1 cellular context compared by ENCODE assay signal in genomic region chr3:65548848-65549625, GRCh38.
TF ChIP-seq lines count a peak whose summit lies in the region.

No MANE protein-coding gene starts in this region.

TF ChIP-seq in K562, 482 proteins besides CTCF, POLR2A, EP300 and RAD21 (continued from another document):
- no peak for TF ChIP-seq ZBTB40 (IDR thresholded peaks at IDR 0.05)
- TF ChIP-seq ZBTB40 (CRISPR knock-in tag; IDR thresholded peaks at IDR 0.05), result no peak
- TF ChIP-seq HNRNPUL1 (IDR thresholded peaks at IDR 0.05; ENCODE audit: low read length), result no peak
- peak; percentile 17 for TF ChIP-seq PCBP1 (IDR thresholded peaks at IDR 0.05; ENCODE audit: low read depth, low read length, poor library complexity, severe bottlenecking)
- TF ChIP-seq GTF2B (IDR thresholded peaks at IDR 0.05; ENCODE audit: extremely low read depth, insufficient read length), result no peak
- TF ChIP-seq SMAD1 (IDR thresholded peaks at IDR 0.05; ENCODE audit: low read depth, low read length, partially characterized antibody), result no peak
- TF ChIP-seq SUPT5H (IDR thresholded peaks at IDR 0.05), result no peak
